Comparison of ENCODE assay signal across 15 cellular contexts in the genomic region with DNA sequence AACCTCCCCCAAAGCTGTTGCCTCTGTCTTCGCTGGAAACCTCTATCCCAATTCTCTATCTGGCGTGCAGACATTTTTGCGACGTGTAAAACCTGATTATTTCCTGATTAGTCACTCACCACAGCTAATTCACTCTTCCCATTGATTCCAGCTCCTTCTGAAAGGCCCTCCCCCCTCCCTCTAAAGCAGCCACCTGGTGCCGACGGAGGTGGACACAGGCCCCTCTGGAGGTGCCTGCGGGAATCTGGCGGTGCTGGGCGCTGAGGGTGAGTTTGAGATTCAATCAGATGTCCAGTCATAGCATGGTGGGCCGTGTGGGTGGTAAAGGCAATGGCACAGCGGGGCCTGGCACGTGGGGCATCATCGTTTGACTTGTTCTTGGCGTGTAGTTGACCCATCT.
A peak's percentile ranks its signal among the peaks of the same experiment; 100 is the strongest.
DNase-seq lines count a peak whose midpoint lies in the region; ATAC-seq lines count a peak whose summit lies in the region.
"Had no signal": no experiment of that assay in that cellular context is flagged by ENCODE, and none has a peak within 500 bp of the region (broad histone marks: within the 10 kb centered on the region; RNA-seq: fewer than 3 reads in every experiment).

No MANE protein-coding gene starts in this region.

- ATAC-seq in stimulated activated naive CD8-positive, alpha-beta T cell treated with anti-CD3 and anti-CD28 coated beads, Interleukin-15, Interleukin-2, amounts not matched to agents 100 U/mL and 50 U/mL, for 24 hours, result no peak
- ATAC-seq: left colon had no signal

- H3K27ac ChIP-seq in SJCRH30, result no peak overlapping the region
- H3K27ac ChIP-seq: BLaER1 treated with 17β-estradiol and CSF1 and Interleukin-3, amounts not matched to agents 10 nM and 100 nM; SJSA1 had no signal

- H3K4me1 ChIP-seq in SJCRH30, result no peaks in the 10 kb centered on the region
- H3K4me1 ChIP-seq: BLaER1 treated with 17β-estradiol and CSF1 and Interleukin-3, amounts not matched to agents 10 nM and 100 nM; SJSA1 had no signal

- H3K9me3 ChIP-seq in SJCRH30 (replicated peaks), result no peaks in the 10 kb centered on the region
- H3K9me3 ChIP-seq: BLaER1 treated with 17β-estradiol and CSF1 and Interleukin-3, amounts not matched to agents 10 nM and 100 nM; SJSA1 had no signal

- peaks cover 5% of the 10 kb centered on the region; the same call in 1 of the 2 replicates for H3K27me3 ChIP-seq in SJCRH30
- H3K27me3 ChIP-seq: BLaER1 treated with 17β-estradiol and CSF1 and Interleukin-3, amounts not matched to agents 10 nM and 100 nM had no signal

- peak; percentile 84 for DNase-seq in Daoy (ENCODE audit: low read depth)
- peak; percentile 55 for DNase-seq in HT1080 (ENCODE audit: low read depth)
- peak; percentile 83 for DNase-seq in astrocyte of the hippocampus (ENCODE audit: low read depth, low spot score)
- peak; percentile 32 for DNase-seq in kidney tubule cell (ENCODE audit: low spot score)
- no peak for DNase-seq in stimulated activated naive CD8-positive, alpha-beta T cell treated with anti-CD3 and anti-CD28 coated beads, Interleukin-15, Interleukin-2, amounts not matched to agents 100 U/mL and 50 U/mL, for 24 hours
- no peak for DNase-seq in 8988T
- no peak for DNase-seq in SJCRH30
- no peak for DNase-seq in GDM1 (lab: John Stamatoyannopoulos, UW)
- DNase-seq: activated CD4-positive, alpha-beta memory T cell treated with anti-CD3 and anti-CD28 coated beads, Interleukin-2, amount 10 ng/mL, durations not matched to agents 7 days and 5 days; endodermal cell; left colon; MM.1S; substantia nigra had no signal

- H3K4me3 ChIP-seq in SJCRH30, result no peak overlapping the region
- H3K4me3 ChIP-seq: BLaER1 treated with 17β-estradiol and CSF1 and Interleukin-3, amounts not matched to agents 10 nM and 100 nM; SJSA1 had no signal

- H3K36me3 ChIP-seq in SJCRH30, result no peaks in the 10 kb centered on the region
- H3K36me3 ChIP-seq: BLaER1 treated with 17β-estradiol and CSF1 and Interleukin-3, amounts not matched to agents 10 nM and 100 nM; SJSA1 had no signal

Comparison
In these comparisons a context has a peak if more than half of its experiments do, and no peak if none do; other contexts are left out.
1. DNase-seq: peak in Daoy (single experiment), HT1080 (single experiment), astrocyte of the hippocampus (single experiment) and kidney tubule cell (single experiment); none in stimulated activated naive CD8-positive, alpha-beta T cell treated with anti-CD3 and anti-CD28 coated beads, Interleukin-15, Interleukin-2, amounts not matched to agents 100 U/mL and 50 U/mL, for 24 hours (single experiment), 8988T (single experiment), SJCRH30 (0 of 2) and GDM1 (single experiment).